Comparison of ENCODE assay signal across 39 cellular contexts in genomic region chr10:114215033-114215432, GRCh38. TPM values are rescaled to one million over a fixed set of nuclear protein-coding genes. Genes with fewer than 3 reads are reported as not detected.
"Had no signal": no experiment of that assay in that cellular context is flagged by ENCODE, and none has a peak within 500 bp of the region (broad histone marks: within the 10 kb centered on the region; RNA-seq: fewer than 3 reads in every experiment).

No MANE protein-coding gene starts in this region.

- H3K9me3 ChIP-seq: MG63 had no signal

- DNase-seq: Karpas-422, Kasumi-1, MG63, MM.1S, MV-4-11, NCI-H1048, NCI-H1092, NCI-H1092 treated with DMSO at 0.1 percent for 48 hours, NCI-H1105, NCI-H1105 treated with DMSO at 0.1 percent for 48 hours, NCI-H1417, NCI-H1417 treated with DMSO at 0.1 percent for 48 hours, NCI-H1436, NCI-H1436 treated with DMSO at 0.1 percent for 48 hours, NCI-H146, NCI-H1694, NCI-H1694 treated with DMSO at 0.1 percent for 48 hours, NCI-H187, NCI-H187 treated with DMSO at 0.1 percent for 48 hours, NCI-H1930, NCI-H2029, NCI-H2029 treated with DMSO at 0.1 percent for 48 hours, NCI-H2081, NCI-H2081 treated with DMSO at 0.1 percent for 48 hours, NCI-H2107, NCI-H2171, NCI-H2171 treated with DMSO at 0.1 percent for 48 hours, NCI-H2227 treated with DMSO at 0.1 percent for 48 hours, NCI-H226, NCI-H345, NCI-H446, NCI-H446 treated with DMSO at 0.1 percent for 48 hours, NCI-H510A, NCI-H510A treated with DMSO at 0.1 percent for 48 hours, NCI-H524 had no signal

- H3K36me3 ChIP-seq: MG63 had no signal

- H3K4me3 ChIP-seq: MG63 had no signal

RNA-seq across cellular contexts. Expression of gene VWA2, which starts 24.0 kb away (rescaled TPM):
- total RNA-seq: LHCN-M2, M059J, MCF 10A, NCI-H460 had no signal

RNA-seq across cellular contexts. Expression of gene TDRD1, which starts 35.9 kb away (rescaled TPM):
- total RNA-seq: M059J, MCF 10A, NCI-H460 had no signal
